In genomic region chr14:19344689-19345088, GRCh38 we compare ENCODE assay signal across 8 cellular contexts.
DNase-seq lines count a peak whose midpoint lies in the region; ATAC-seq, FAIRE-seq and TF ChIP-seq lines count a peak whose summit lies in the region.
"Not testable (repeated sequence)": the region's sequence is repeated elsewhere in the genome, so short reads cannot be mapped to it uniquely, and the experiment has no call there.

No MANE protein-coding gene starts in this region.

- not testable (repeated sequence) for TF ChIP-seq POLR2A in A549 (IDR thresholded peaks at IDR 0.05; ENCODE audit: low read length)

- POLR2A ChIA-PET in A549 (lab: Yijun Ruan, JAX); PC-9 (lab: Charles Lee; ENCODE audit: unreplicated experiment): not testable (repeated sequence)

- not testable (repeated sequence) for TF ChIP-seq RAD21 in A549 (conservative IDR thresholded peaks at IDR 0.05 in 1 of 2, IDR thresholded peaks at IDR 0.05 in 1 of 2)

- H3K4me2 ChIP-seq in A549 (peak overlapping the region; percentile 66), PC-9 (peak overlapping the region; percentile 46)

- not testable (repeated sequence) for H4K20me1 ChIP-seq in PC-9 (ENCODE audit: insufficient read depth)

- not testable (repeated sequence) for H3K79me2 ChIP-seq in PC-9 (ENCODE audit: low read depth)

- not testable (repeated sequence) for DNase-seq in A549 (ENCODE audit: low read depth in 1 of 2, low spot score in 1 of 2); LNCaP clone FGC (ENCODE audit: low read depth); PC-9; left lung; mucosa of descending colon; upper lobe of right lung

- BruUV-seq in PC-9 (replicated peaks; lab: Mats Ljungman, UMichigan): not testable (repeated sequence)

- not testable (repeated sequence) for TF ChIP-seq CTCF in A549 (IDR thresholded peaks at IDR 0.05); LNCaP clone FGC (IDR thresholded peaks at IDR 0.05; ENCODE audit: control insufficient read depth, extremely low read depth, insufficient read depth); left lung (IDR thresholded peaks at IDR 0.05); mucosa of descending colon (IDR thresholded peaks at IDR 0.05); upper lobe of right lung (IDR thresholded peaks at IDR 0.05)
- 0 out of 2 replicates have a peak, but pooled peaks have one; percentile 27 for TF ChIP-seq CTCF in PC-9 (conservative IDR thresholded peaks at IDR 0.05)

- ATAC-seq in A549: peak; percentile 84 to 89
- ATAC-seq in GM18868 (IDR thresholded peaks at IDR 0.05; ENCODE audit: unreplicated experiment): peak; percentile 53
- ATAC-seq in SK-N-SH treated with all-trans-retinoic acid at 6 μM for 48 hours: peak; percentile 80
- ATAC-seq in left lung: peak; percentile 32
- ATAC-seq in mucosa of descending colon: peak; percentile 32
- ATAC-seq in upper lobe of right lung: peak; percentile 70

- H3K9me3 ChIP-seq in A549; PC-9 (ENCODE audit: insufficient read depth, low read depth); left lung; upper lobe of right lung: not testable (repeated sequence)
- H3K9me3 ChIP-seq in mucosa of descending colon: peaks cover 12% of the 10 kb centered on the region

- not testable (repeated sequence) for TF ChIP-seq EP300 in A549 (IDR thresholded peaks at IDR 0.05)

- not testable (repeated sequence) for H3K4me3 ChIP-seq in A549, PC-9, left lung, mucosa of descending colon, upper lobe of right lung
- 0 out of 2 replicates have a peak overlapping the region, but pooled peaks have one; percentile 9 for H3K4me3 ChIP-seq in LNCaP clone FGC (ENCODE audit: low read depth, low read length)

- not testable (repeated sequence) for H2AFZ ChIP-seq in PC-9

- WGBS in A549 (ENCODE audit: missing lambda C conversion rate): 5% methylated on average over 4 of the region's 20 CpGs

- H3F3A ChIP-seq in PC-9 (ENCODE audit: insufficient read depth, low read depth): not testable (repeated sequence)

- H3K9me2 ChIP-seq in PC-9 (ENCODE audit: insufficient read depth): not testable (repeated sequence)

- not testable (repeated sequence) for H3K27me3 ChIP-seq in PC-9 (ENCODE audit: insufficient read depth, low read depth); left lung; upper lobe of right lung

- H3K4me1 ChIP-seq in A549; PC-9 (replicated peaks; ENCODE audit: insufficient read depth); left lung; mucosa of descending colon (ENCODE audit: low read depth); upper lobe of right lung: not testable (repeated sequence)

- intact Hi-C loops in PC-9 (cut with micrococcal nuclease; ENCODE audit: unreplicated experiment); left lung (cut with DNase I); mucosa of descending colon (cut with DNase I, micrococcal nuclease); upper lobe of right lung (cut with DNase I): not testable (repeated sequence)

- H3K36me3 ChIP-seq in PC-9 (ENCODE audit: low read depth); left lung; mucosa of descending colon (ENCODE audit: low read depth); upper lobe of right lung: not testable (repeated sequence)

- CTCF ChIA-PET in A549 (lab: Yijun Ruan, JAX); PC-9 (lab: Charles Lee): not testable (repeated sequence)

- not testable (repeated sequence) for FAIRE-seq in A549 (lab: Jason Lieb, UNC)

- H3K27ac ChIP-seq in A549, PC-9, left lung, upper lobe of right lung: not testable (repeated sequence)

Comparison
In these comparisons a context has a peak if more than half of its experiments do, and no peak if none do; other contexts are left out.
1. ATAC-seq: peak in every context shown above with its lines; median percentile 86 in A549; 80 in SK-N-SH treated with all-trans-retinoic acid at 6 μM for 48 hours; 70 in upper lobe of right lung; 53 in GM18868; 32 in left lung; 32 in mucosa of descending colon.